In the genomic region with DNA sequence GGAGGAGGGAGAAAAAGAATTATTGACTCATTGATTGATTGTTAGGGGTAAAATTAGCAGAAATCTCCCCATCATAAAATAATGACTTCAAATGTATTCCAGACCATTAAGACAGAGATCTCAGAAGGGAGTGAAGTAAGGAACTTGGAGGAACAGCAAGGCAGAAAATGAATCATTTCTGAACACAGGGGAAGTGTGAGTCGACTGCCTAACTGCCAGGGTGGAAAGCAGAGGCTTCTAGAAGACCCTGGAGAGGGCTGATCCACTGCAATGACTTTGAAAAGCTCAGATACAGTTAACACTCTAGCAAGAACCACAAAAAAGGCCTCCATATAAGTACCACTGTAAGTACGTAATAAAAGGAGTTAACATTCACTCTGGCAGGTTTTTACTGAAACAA, we compare ENCODE assay signal across 14 cellular contexts. TPM values are rescaled to one million over a fixed set of nuclear protein-coding genes. Genes with fewer than 3 reads are reported as not detected.
A peak's percentile ranks its signal among the peaks of the same experiment; 100 is the strongest.
DNase-seq lines count a peak whose midpoint lies in the region; ATAC-seq, FAIRE-seq and TF ChIP-seq lines count a peak whose summit lies in the region.
"Had no signal": no experiment of that assay in that cellular context is flagged by ENCODE, and none has a peak within 500 bp of the region (broad histone marks: within the 10 kb centered on the region; RNA-seq: fewer than 3 reads in every experiment).

No MANE protein-coding gene starts in this region.

- H3K27ac Mint-ChIP-seq in CD4-positive, alpha-beta memory T cell, result peak overlapping the region in 4 of 7 donors; percentile 5 to 51 (median 27)
- H3K27ac Mint-ChIP-seq: neural progenitor cell had no signal

- H2AFZ ChIP-seq in mesenchymal stem cell (ENCODE audit: low read depth, low read length), result no peak overlapping the region
- H2AFZ ChIP-seq: neural progenitor cell had no signal

- H3K27me3 ChIP-seq in CD4-positive, alpha-beta memory T cell (ENCODE audit: insufficient read depth, low read length), result no peaks in the 10 kb centered on the region
- H3K27me3 ChIP-seq in bronchial epithelial cell (ENCODE audit: control insufficient read depth, insufficient read depth, low read length) (no peaks in the 10 kb centered on the region), mesenchymal stem cell (ENCODE audit: control insufficient read depth in 1 of 2, insufficient read depth in 1 of 2, low read length in 2 of 2) (no peaks in the 10 kb centered on the region)
- H3K27me3 ChIP-seq: neural progenitor cell had no signal

- H3K27ac ChIP-seq in CD4-positive, alpha-beta memory T cell (ENCODE audit: low read depth, low read length), result no peak overlapping the region
- H3K27ac ChIP-seq in mesenchymal stem cell (ENCODE audit: low read length, poor library complexity, severe bottlenecking), result no peak overlapping the region
- H3K27ac ChIP-seq: coronary artery, left ventricle myocardium inferior, neural progenitor cell had no signal

- no peak overlapping the region for H4K91ac ChIP-seq in mesenchymal stem cell (ENCODE audit: low read length)

- H3K9me3 ChIP-seq in CD4-positive, alpha-beta memory T cell (ENCODE audit: control insufficient read depth in 1 of 2, low read length in 2 of 2), result no peaks in the 10 kb centered on the region
- no peaks in the 10 kb centered on the region for H3K9me3 ChIP-seq in mesenchymal stem cell (ENCODE audit: control insufficient read depth, low read length)
- H3K9me3 ChIP-seq: left ventricle myocardium inferior had no signal

- no peak overlapping the region for H3K4ac ChIP-seq in mesenchymal stem cell (ENCODE audit: low read depth in 1 of 2, low read length in 2 of 2)

- no peak for DNase-seq in CD4-positive, alpha-beta memory T cell
- DNase-seq in HT1080 (ENCODE audit: low read depth) (peak; percentile 64), bronchial epithelial cell (ENCODE audit: low read depth) (peak; percentile 62), mesenchymal stem cell (peak; percentile 40), RKO (ENCODE audit: low spot score) (no peak), AML-193 (lab: John Stamatoyannopoulos, UW) (no peak), NCI-H2227 (lab: John Stamatoyannopoulos, UW; ENCODE audit: unreplicated experiment) (no peak)
- DNase-seq: activated gamma-delta T cell treated with Interleukin-2 at 50 U/mL for 16 hours, COR-L47, left ventricle myocardium inferior, NCI-H1694 treated with DMSO at 0.1 percent for 48 hours had no signal

- no peak overlapping the region for H2AK5ac ChIP-seq in mesenchymal stem cell (ENCODE audit: low read length, severe bottlenecking)

- H3K4me3 Mint-ChIP-seq in CD4-positive, alpha-beta memory T cell, result no peak overlapping the region
- H3K4me3 Mint-ChIP-seq: neural progenitor cell had no signal

- peaks cover 11% of the 10 kb centered on the region for H3K36me3 ChIP-seq in CD4-positive, alpha-beta memory T cell (ENCODE audit: insufficient read depth, low read length)
- H3K36me3 ChIP-seq in bronchial epithelial cell (ENCODE audit: control insufficient read depth, insufficient read depth, low read length) (peaks cover 4% of the 10 kb centered on the region), mesenchymal stem cell (ENCODE audit: control insufficient read depth in 1 of 2, insufficient read depth in 2 of 2, low read depth in 1 of 2, low read length in 2 of 2) (peaks cover 0 to 10% of the 10 kb centered on the region in 2 experiments)
- H3K36me3 ChIP-seq: neural progenitor cell had no signal

- POLR2A ChIA-PET in CD4-positive, alpha-beta memory T cell (lab: Charles Lee; ENCODE audit: partially characterized antibody), result no interaction called here

- H3K4me3 ChIP-seq in CD4-positive, alpha-beta memory T cell (ENCODE audit: low read length in 2 of 2), result no peak overlapping the region
- H3K4me3 ChIP-seq in bronchial epithelial cell (ENCODE audit: low read depth, low read length) (no peak overlapping the region), mesenchymal stem cell (ENCODE audit: insufficient read depth in 1 of 2, low read depth in 1 of 2, low read length in 2 of 2) (no peak overlapping the region)
- H3K4me3 ChIP-seq: coronary artery, left ventricle myocardium inferior, neural progenitor cell had no signal

- no peak overlapping the region for H3K14ac ChIP-seq in mesenchymal stem cell (ENCODE audit: low read length in 2 of 2)

- H3K4me2 ChIP-seq in mesenchymal stem cell (ENCODE audit: low read length, poor library complexity, severe bottlenecking), result no peak overlapping the region
- H3K4me2 ChIP-seq: neural progenitor cell had no signal

- no peaks in the 10 kb centered on the region for H3K9me3 Mint-ChIP-seq in CD4-positive, alpha-beta memory T cell
- H3K9me3 Mint-ChIP-seq: neural progenitor cell had no signal

- H3K79me1 ChIP-seq in mesenchymal stem cell (replicated peaks; ENCODE audit: low read length, poor library complexity, severe bottlenecking), result peaks cover 40% of the 10 kb centered on the region

- no peak overlapping the region for H3K18ac ChIP-seq in mesenchymal stem cell (ENCODE audit: low read depth in 1 of 2, low read length in 2 of 2)

- H3K36me3 Mint-ChIP-seq in CD4-positive, alpha-beta memory T cell, result peaks cover 4 to 15% of the 10 kb centered on the region in 2 donors

- ATAC-seq in GM19328 (IDR thresholded peaks at IDR 0.05; ENCODE audit: unreplicated experiment), result no peak

- CTCF ChIA-PET in CD4-positive, alpha-beta memory T cell (lab: Charles Lee; ENCODE audit: partially characterized antibody), result interaction anchor here (1.8 kb wide), 1 partner anchor 11 kb away, joined by 4 read pairs; no protein-coding TSS in a partner anchor

- TF ChIP-seq CTCF in bronchial epithelial cell (IDR thresholded peaks at IDR 0.05; ENCODE audit: insufficient read depth, low read length, severe bottlenecking), result no peak

- no peak overlapping the region for H2BK15ac ChIP-seq in mesenchymal stem cell (ENCODE audit: low read depth, poor library complexity, severe bottlenecking)

- H4K8ac ChIP-seq in mesenchymal stem cell (ENCODE audit: low read length), result no peak overlapping the region

- no peaks in the 10 kb centered on the region for H3K27me3 Mint-ChIP-seq in CD4-positive, alpha-beta memory T cell

- peaks cover 4% of the 10 kb centered on the region for H3K4me1 ChIP-seq in CD4-positive, alpha-beta memory T cell (ENCODE audit: insufficient read depth, low read length)
- H3K4me1 ChIP-seq in mesenchymal stem cell (ENCODE audit: control insufficient read depth, insufficient read depth, low read depth, low read length), result no peaks in the 10 kb centered on the region

- intact Hi-C loops in CD4-positive, alpha-beta memory T cell (cut with micrococcal nuclease), result no loop called here

- H2BK12ac ChIP-seq in mesenchymal stem cell (ENCODE audit: low read length in 2 of 2), result no peak overlapping the region

- no peak for FAIRE-seq in bronchial epithelial cell (lab: Jason Lieb, UNC)

- H2BK5ac ChIP-seq in mesenchymal stem cell (ENCODE audit: low read depth, low read length, poor library complexity, severe bottlenecking), result no peak overlapping the region

- peaks cover 21 to 40% (median 27%) of the 10 kb centered on the region in 4 donors for H3K4me1 Mint-ChIP-seq in CD4-positive, alpha-beta memory T cell

- H2BK120ac ChIP-seq in mesenchymal stem cell (ENCODE audit: low read depth, low read length), result no peak overlapping the region

- no peak overlapping the region for H3K23ac ChIP-seq in mesenchymal stem cell (ENCODE audit: low read length in 2 of 2)

- peak overlapping the region; percentile 47 for H3K9ac ChIP-seq in mesenchymal stem cell (ENCODE audit: low read length)
- H3K9ac ChIP-seq: neural progenitor cell had no signal

- WGBS in mesenchymal stem cell, result 82% methylated on average over 2 of the region's 2 CpGs

RNA-seq across cellular contexts. Expression of a gene that starts 9.7 kb away (rescaled TPM):
- 10 to 100 TPM; 24.0 TPM for total RNA-seq in CD4-positive, alpha-beta memory T cell
- 10 to 100 TPM; 23.6 to 48.1 TPM for polyA plus RNA-seq in CD4-positive, alpha-beta memory T cell
- total RNA-seq in HT1080 (2014; rRNA removed; shearing (Covaris generic)), result 61.4 and 76.5 TPM in 2 replicates
- 51.4 and 55.5 TPM in 2 replicates for polyA plus RNA-seq in HT1080 (2015; cell fraction: cytosol; rRNA removed)
- polyA plus RNA-seq in HT1080 (2015; cell fraction: nucleus; rRNA removed), result 12.8 and 15.3 TPM in 2 replicates
- 210 and 667 TPM in 2 replicates for total RNA-seq in bronchial epithelial cell
- polyA plus RNA-seq in mesenchymal stem cell (2013, experiment 1 of 2), result 41.5 TPM
- polyA plus RNA-seq in mesenchymal stem cell (2013, experiment 2 of 2), result 42.0 TPM

RNA-seq across cellular contexts. Expression of a gene that starts 29.4 kb away (rescaled TPM):
- 10 to 100 TPM; 41.4 to 45.0 TPM for total RNA-seq in CD4-positive, alpha-beta memory T cell
- polyA plus RNA-seq in CD4-positive, alpha-beta memory T cell, result 10 to 100 TPM in 1 of 2 donors, 1 to 10 TPM in 1; 3.0 to 15.7 TPM
- total RNA-seq in HT1080 (2014; rRNA removed; shearing (Covaris generic)), result 8.7 and 11.1 TPM in 2 replicates
- polyA plus RNA-seq in HT1080 (2015; cell fraction: cytosol; rRNA removed), result 11.7 and 16.3 TPM in 2 replicates
- polyA plus RNA-seq in HT1080 (2015; cell fraction: nucleus; rRNA removed), result 23.0 and 27.6 TPM in 2 replicates
- 9.2 and 18.1 TPM in 2 replicates for total RNA-seq in bronchial epithelial cell
- 8.0 TPM for polyA plus RNA-seq in mesenchymal stem cell (2013, experiment 1 of 2)
- polyA plus RNA-seq in mesenchymal stem cell (2013, experiment 2 of 2), result 7.8 TPM

RNA-seq across cellular contexts. Expression of a gene that starts 37.5 kb away (rescaled TPM):
- under 1 TPM in 1 of 2 experiments, not detected in 1; 0.17 TPM for total RNA-seq in CD4-positive, alpha-beta memory T cell
- not detected for polyA plus RNA-seq in CD4-positive, alpha-beta memory T cell
- total RNA-seq in HT1080 (2014; rRNA removed; shearing (Covaris generic)), result 0.50 and 0.72 TPM in 2 replicates
- 2.0 and 2.2 TPM in 2 replicates for polyA plus RNA-seq in HT1080 (2015; cell fraction: cytosol; rRNA removed)
- 3.0 and 4.5 TPM in 2 replicates for polyA plus RNA-seq in HT1080 (2015; cell fraction: nucleus; rRNA removed)
- total RNA-seq in bronchial epithelial cell, result 0.51 and 0.53 TPM in 2 replicates
- 2.7 TPM for polyA plus RNA-seq in mesenchymal stem cell (2013, experiment 1 of 2)
- polyA plus RNA-seq in mesenchymal stem cell (2013, experiment 2 of 2), result 2.7 TPM

Comparison
In these comparisons a context has a peak if more than half of its experiments do, and no peak if none do; other contexts are left out.
1. DNase-seq: peak in HT1080 (single experiment), bronchial epithelial cell (single experiment) and mesenchymal stem cell (single experiment); none in CD4-positive, alpha-beta memory T cell (0 of 5), RKO (single experiment), AML-193 (0 of 2) and NCI-H2227 (single experiment).